1 cellular context compared by ENCODE assay signal in the genomic region with DNA sequence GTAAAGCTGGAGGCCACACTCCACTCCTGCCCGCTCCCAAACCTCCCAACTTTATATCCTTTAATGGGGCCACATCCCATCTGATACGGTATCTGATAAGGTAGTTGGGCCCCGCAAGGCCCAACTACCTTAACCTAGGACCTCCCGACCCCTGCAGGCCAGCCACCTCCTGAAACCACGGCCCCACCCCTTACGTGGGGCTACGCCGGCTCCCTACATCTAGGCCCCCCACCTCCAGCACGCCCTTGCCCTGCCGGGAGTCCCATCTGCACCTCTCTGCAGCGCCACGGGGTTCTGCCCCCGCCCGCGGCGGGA.
TF ChIP-seq lines count a peak whose summit lies in the region.

No MANE protein-coding gene starts in this region.

TF ChIP-seq in HCT116, 20 proteins besides CTCF, POLR2A, EP300 and RAD21:
- TF ChIP-seq REST (IDR thresholded peaks at IDR 0.05; ENCODE audit: low read depth), result no peak
- TF ChIP-seq ZFX (IDR thresholded peaks at IDR 0.05), result peak; percentile 8; the same call in 1 of the 2 replicates
TF ChIP-seq in HCT116: peak in this region for 1.
